8 cellular contexts compared by ENCODE assay signal in genomic region chr22:40728731-40729189, GRCh38. TPM values are rescaled to one million over a fixed set of nuclear protein-coding genes. Genes with fewer than 3 reads are reported as not detected.
DNase-seq lines count a peak whose midpoint lies in the region; ATAC-seq and TF ChIP-seq lines count a peak whose summit lies in the region.

No MANE protein-coding gene starts in this region.

- H3K4me1 ChIP-seq in stomach: peaks cover 15 to 33% (median 21%) of the 10 kb centered on the region in 4 donors

- in situ Hi-C loops in G401 (cut with HindIII; ENCODE audit: low sequenced_read_pairs): no loop called here

- no peaks in the 10 kb centered on the region for H3K36me3 ChIP-seq in stomach

- intact Hi-C loops in stomach (cut with DNase I; ENCODE audit: low total_unique reads): no loop called here

- no peak for TF ChIP-seq POLR2A in stomach (IDR thresholded peaks at IDR 0.05)

- H3K27me3 ChIP-seq in stomach: no peaks in the 10 kb centered on the region

- no peak for TF ChIP-seq EP300 in stomach (IDR thresholded peaks at IDR 0.05)

- H3K9me3 ChIP-seq in stomach: no peaks in the 10 kb centered on the region

- H3K27ac Mint-ChIP-seq in activated T-cell treated with anti-CD3 and anti-CD28 coated beads, Interleukin-2, amount 50 U/mL, for 24 hours: peak overlapping the region; percentile 90

- no peaks in the 10 kb centered on the region for H3K27me3 Mint-ChIP-seq in activated T-cell treated with anti-CD3 and anti-CD28 coated beads, Interleukin-2, amount 50 U/mL, for 24 hours

- H3K36me3 Mint-ChIP-seq in activated T-cell treated with anti-CD3 and anti-CD28 coated beads, Interleukin-2, amount 50 U/mL, for 24 hours (ENCODE audit: low read depth): no peaks in the 10 kb centered on the region

- H3K4me1 Mint-ChIP-seq in activated T-cell treated with anti-CD3 and anti-CD28 coated beads, Interleukin-2, amount 50 U/mL, for 24 hours (ENCODE audit: low read depth): peaks cover 52% of the 10 kb centered on the region

- peak; percentile 11 for DNase-seq in NCI-H2227 (lab: John Stamatoyannopoulos, UW; ENCODE audit: unreplicated experiment)
- no peak for DNase-seq in NCI-H2227 treated with DMSO at 0.1 percent for 48 hours (lab: John Stamatoyannopoulos, UW)
- DNase-seq in activated T-cell treated with anti-CD3 and anti-CD28 coated beads, Interleukin-2, amount 50 U/mL, for 24 hours: peak; percentile 56
- DNase-seq in kidney glomerular epithelial cell (lab: John Stamatoyannopoulos, UW): peak; percentile 19
- DNase-seq in stomach: peak; percentile 62
- no peak for DNase-seq in G401 (ENCODE audit: low spot score)
- no peak for DNase-seq in HT-29 (ENCODE audit: low spot score)

- no peak for TF ChIP-seq CTCF in stomach (IDR thresholded peaks at IDR 0.05)

- ATAC-seq in HG03095 (IDR thresholded peaks at IDR 0.05; ENCODE audit: unreplicated experiment): no peak

- H3K9me3 Mint-ChIP-seq in activated T-cell treated with anti-CD3 and anti-CD28 coated beads, Interleukin-2, amount 50 U/mL, for 24 hours: no peaks in the 10 kb centered on the region

- H3K4me3 ChIP-seq in stomach: no peak overlapping the region

- H3K4me3 Mint-ChIP-seq in activated T-cell treated with anti-CD3 and anti-CD28 coated beads, Interleukin-2, amount 50 U/mL, for 24 hours: peak overlapping the region; percentile 32

- WGBS in stomach, 5 donors: 44 to 50% (median 48%) methylated on average over 13 of the region's 13 CpGs

- no peak overlapping the region for H3K27ac ChIP-seq in stomach

RNA-seq across cellular contexts. Expression of gene MCHR1, which starts 49.5 kb away (rescaled TPM):
- not detected for total RNA-seq in stomach
- polyA plus RNA-seq in stomach: under 1 TPM in 2 of 3 donors, not detected in 1; 0.08 to 0.25 TPM
- total RNA-seq in G401 (2014; rRNA removed; shearing (Covaris generic)): 0.34 TPM in 1 of 2 replicates, not detected in the other
- total RNA-seq in HT-29 (2014; rRNA removed; shearing (Covaris generic)): not detected in 2 replicates

Comparison
In these comparisons a context has a peak if more than half of its experiments do, and no peak if none do; other contexts are left out.
1. DNase-seq: peak in NCI-H2227 (single experiment), activated T-cell treated with anti-CD3 and anti-CD28 coated beads, Interleukin-2, amount 50 U/mL, for 24 hours (single experiment), kidney glomerular epithelial cell (single experiment) and stomach (single experiment); none in NCI-H2227 treated with DMSO at 0.1 percent for 48 hours (single experiment), G401 (single experiment) and HT-29 (single experiment).